ENCODE assay signal across 18 cellular contexts in the genomic region with DNA sequence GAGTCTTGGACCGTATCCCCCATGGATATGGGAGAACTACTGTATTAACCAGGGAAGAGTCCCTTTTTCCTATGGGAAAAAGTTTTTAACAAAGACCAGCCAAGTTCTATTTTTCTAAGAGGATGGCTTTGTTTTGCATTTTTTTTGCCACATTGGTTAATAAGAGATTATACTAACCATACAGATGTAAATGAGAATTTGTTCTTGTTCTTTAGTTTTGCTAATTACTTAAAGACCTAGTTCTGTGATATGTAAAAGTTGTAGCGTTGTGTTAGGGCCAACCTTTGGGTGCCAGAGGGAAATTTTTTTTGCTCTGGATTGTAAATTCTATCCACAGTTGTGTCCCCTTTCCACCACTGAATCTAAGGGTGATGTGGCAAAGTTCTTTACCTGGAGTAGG. TPM values are rescaled to one million over a fixed set of nuclear protein-coding genes. Genes with fewer than 3 reads are reported as not detected.
A peak's percentile ranks its signal among the peaks of the same experiment; 100 is the strongest.
DNase-seq lines count a peak whose midpoint lies in the region; TF ChIP-seq lines count a peak whose summit lies in the region.
"Had no signal": no experiment of that assay in that cellular context is flagged by ENCODE, and none has a peak within 500 bp of the region (broad histone marks: within the 10 kb centered on the region; RNA-seq: fewer than 3 reads in every experiment).

No MANE protein-coding gene starts in this region.

- H3K27me3 Mint-ChIP-seq in Caco-2 (ENCODE audit: insufficient read depth, unreplicated experiment), result no peaks in the 10 kb centered on the region

- BruUV-seq in Caco-2 (replicated peaks; lab: Mats Ljungman, UMichigan), result no TSS peak

- peaks cover 9% of the 10 kb centered on the region for H3K36me3 Mint-ChIP-seq in Caco-2 (ENCODE audit: insufficient read depth, unreplicated experiment)

- peak overlapping the region in 6 of 11 experiments; percentile 9 to 95 (median 73); a peak in 10 of 22 replicates for H3K4me2 ChIP-seq in BLaER1 treated with 17β-estradiol and CSF1 and Interleukin-3, amounts not matched to agents 10 nM and 100 nM
- no peak overlapping the region for H3K4me2 ChIP-seq in MM.1S (ENCODE audit: low read depth, low read length)

- DNase-seq in Caco-2, result no peak
- no peak for DNase-seq in NCI-H1417 (lab: John Stamatoyannopoulos, UW)
- DNase-seq in MM.1S, result no peak
- no peak for DNase-seq in GM19240 (ENCODE audit: insufficient read length, low spot score)
- no peak for DNase-seq in GOT3 (lab: John Stamatoyannopoulos, UW)
- DNase-seq: central memory CD4-positive, alpha-beta T cell; effector CD8-positive, alpha-beta T cell; mesendoderm; NCI-H1417 treated with DMSO at 0.1 percent for 48 hours; NCI-H2171 treated with DMSO at 0.1 percent for 48 hours; NCI-H82; stimulated activated CD4-positive, alpha-beta T cell treated with anti-CD3 and anti-CD28 coated beads, Interleukin-2, amount 100 ng/mL, for 24 hours; SW 1271 had no signal

- peaks cover 20% of the 10 kb centered on the region for H3F3A ChIP-seq in MM.1S (ENCODE audit: insufficient read depth, low read length)

- intact Hi-C loops in Caco-2 (cut with micrococcal nuclease; ENCODE audit: unreplicated experiment), result no loop called here

- peaks cover 0 to 53% (median 6%) of the 10 kb centered on the region in 11 experiments; a peak in 10 of 22 replicates for H4K20me1 ChIP-seq in BLaER1 treated with 17β-estradiol and CSF1 and Interleukin-3, amounts not matched to agents 10 nM and 100 nM
- no peaks in the 10 kb centered on the region for H4K20me1 ChIP-seq in MM.1S (ENCODE audit: insufficient read depth, low read length)

- no peak overlapping the region for H2AFZ ChIP-seq in MM.1S (ENCODE audit: low read length)

- peaks cover 0 to 18% (median 10%) of the 10 kb centered on the region in 11 experiments; a peak in 7 of 22 replicates for H3K36me3 ChIP-seq in BLaER1 treated with 17β-estradiol and CSF1 and Interleukin-3, amounts not matched to agents 10 nM and 100 nM
- H3K36me3 ChIP-seq in Caco-2 (ENCODE audit: control insufficient read depth, insufficient read depth, low read length) (no peaks in the 10 kb centered on the region), endocrine pancreas (ENCODE audit: control insufficient read depth, insufficient read depth, low read length) (no peaks in the 10 kb centered on the region), MM.1S (replicated peaks; ENCODE audit: insufficient read depth, low read length) (no peaks in the 10 kb centered on the region)
- H3K36me3 ChIP-seq: suprapubic skin had no signal

- peak overlapping the region; percentile 3 for H3K4me3 Mint-ChIP-seq in Caco-2 (ENCODE audit: unreplicated experiment)

- POLR2A ChIA-PET in Caco-2 (lab: Charles Lee), result no interaction called here

- peaks cover 54% of the 10 kb centered on the region for H3K79me2 ChIP-seq in MM.1S (ENCODE audit: low read length)

- TF ChIP-seq CTCF in Caco-2 (IDR thresholded peaks at IDR 0.05; ENCODE audit: insufficient read depth in 1 of 2, low read depth in 1 of 2, low read length in 1 of 2, severe bottlenecking in 1 of 2, unreplicated experiment in 1 of 2), result no peak
- TF ChIP-seq CTCF in VCaP (conservative IDR thresholded peaks at IDR 0.05), result no peak
- TF ChIP-seq CTCF in MM.1S (IDR thresholded peaks at IDR 0.05; ENCODE audit: low read length), result no peak

- CTCF ChIA-PET in Caco-2 (lab: Charles Lee), result no interaction called here

- H3K27ac ChIP-seq in BLaER1 treated with 17β-estradiol and CSF1 and Interleukin-3, amounts not matched to agents 10 nM and 100 nM, result no peak overlapping the region
- H3K27ac ChIP-seq in VCaP (peak overlapping the region; percentile 99), MM.1S (ENCODE audit: low read length) (no peak overlapping the region)
- H3K27ac ChIP-seq: suprapubic skin had no signal

- no peaks in the 10 kb centered on the region for H3K9me3 ChIP-seq in BLaER1 treated with 17β-estradiol and CSF1 and Interleukin-3, amounts not matched to agents 10 nM and 100 nM (replicated peaks in 1 of 11)
- no peaks in the 10 kb centered on the region for H3K9me3 ChIP-seq in Caco-2
- no peaks in the 10 kb centered on the region for H3K9me3 ChIP-seq in endocrine pancreas (ENCODE audit: control insufficient read depth, low read length)
- H3K9me3 ChIP-seq in MM.1S (replicated peaks; ENCODE audit: insufficient read depth, low read length), result no peaks in the 10 kb centered on the region
- H3K9me3 ChIP-seq: suprapubic skin had no signal

- no peak overlapping the region for H3K4me3 ChIP-seq in BLaER1 treated with 17β-estradiol and CSF1 and Interleukin-3, amounts not matched to agents 10 nM and 100 nM
- no peak overlapping the region for H3K4me3 ChIP-seq in Caco-2 (ENCODE audit: low read depth, low read length)
- peak overlapping the region; percentile 15 for H3K4me3 ChIP-seq in endocrine pancreas (ENCODE audit: control insufficient read depth, insufficient read depth, low read length)
- no peak overlapping the region for H3K4me3 ChIP-seq in MM.1S (ENCODE audit: low read length)
- H3K4me3 ChIP-seq: K562, suprapubic skin had no signal

- no peak overlapping the region for H3K27ac Mint-ChIP-seq in Caco-2 (ENCODE audit: unreplicated experiment)

- no peaks in the 10 kb centered on the region for H3K27me3 ChIP-seq in BLaER1 treated with 17β-estradiol and CSF1 and Interleukin-3, amounts not matched to agents 10 nM and 100 nM
- H3K27me3 ChIP-seq in Caco-2 (replicated peaks; ENCODE audit: control insufficient read depth, insufficient read depth, low read length) (no peaks in the 10 kb centered on the region), endocrine pancreas (ENCODE audit: control insufficient read depth, insufficient read depth, low read length) (no peaks in the 10 kb centered on the region), MM.1S (replicated peaks; ENCODE audit: insufficient read depth, low read length) (no peaks in the 10 kb centered on the region)
- H3K27me3 ChIP-seq: suprapubic skin had no signal

- H3K9me3 Mint-ChIP-seq in Caco-2 (ENCODE audit: unreplicated experiment), result no peaks in the 10 kb centered on the region

- H3K9ac ChIP-seq in BLaER1 treated with 17β-estradiol and CSF1 and Interleukin-3, amounts not matched to agents 10 nM and 100 nM, result no peak overlapping the region
- no peak overlapping the region for H3K9ac ChIP-seq in endocrine pancreas (ENCODE audit: control insufficient read depth, insufficient read depth, low read length)
- no peak overlapping the region for H3K9ac ChIP-seq in MM.1S (ENCODE audit: low read length)

- H3K9me2 ChIP-seq in MM.1S (replicated peaks; ENCODE audit: insufficient read depth, low read length), result no peaks in the 10 kb centered on the region

- peaks cover 31% of the 10 kb centered on the region for H3K4me1 Mint-ChIP-seq in Caco-2 (ENCODE audit: low read depth, unreplicated experiment)

- H3K4me1 ChIP-seq in BLaER1 treated with 17β-estradiol and CSF1 and Interleukin-3, amounts not matched to agents 10 nM and 100 nM, result peaks cover 21 to 66% (median 36%) of the 10 kb centered on the region in 10 experiments
- peaks cover 30% of the 10 kb centered on the region for H3K4me1 ChIP-seq in Caco-2
- peaks cover 8% of the 10 kb centered on the region for H3K4me1 ChIP-seq in endocrine pancreas (ENCODE audit: control insufficient read depth, insufficient read depth, low read length)
- H3K4me1 ChIP-seq in MM.1S (ENCODE audit: low read length), result peaks cover 13% of the 10 kb centered on the region

RNA-seq across cellular contexts. Expression of gene SOAT1, which starts 2.8 kb away (rescaled TPM):
- 36.9 and 43.0 TPM in 2 replicates for total RNA-seq in Caco-2 (2022)
